ENCODE assay signal across 13 cellular contexts in genomic region chr13:114004416-114005205, GRCh38. TPM values are rescaled to one million over a fixed set of nuclear protein-coding genes. Genes with fewer than 3 reads are reported as not detected.
DNase-seq lines count a peak whose midpoint lies in the region; ATAC-seq and TF ChIP-seq lines count a peak whose summit lies in the region.
"Had no signal": no experiment of that assay in that cellular context is flagged by ENCODE, and none has a peak within 500 bp of the region (broad histone marks: within the 10 kb centered on the region; RNA-seq: fewer than 3 reads in every experiment).

No MANE protein-coding gene starts in this region.

- H3K36me3 Mint-ChIP-seq in T-helper 2 cell treated with Interferon-gamma antibody and Interleukin-4, amounts not matched to agents 5 μg/mL and 100 μg/mL, for 36 hours (ENCODE audit: low read depth) = peaks cover 6% of the 10 kb centered on the region
- peaks cover 32% of the 10 kb centered on the region for H3K36me3 Mint-ChIP-seq in stimulated activated memory B cell treated with anti-CD40 and anti-IgM and Interleukin-4, amounts not matched to agents 10 μg/mL and 1 μg/mL and 100 μg/mL, for 72 hours

- ATAC-seq in right cardiac atrium = peak; percentile 56 to 93
- no peak for ATAC-seq in stimulated activated memory B cell treated with anti-CD40 and anti-IgM and Interleukin-4, amounts not matched to agents 10 μg/mL and 1 μg/mL and 100 μg/mL, for 72 hours

- in situ Hi-C loops in GM13977 (cut with MboI; ENCODE audit: low pct_unique_long_range_greater_than_20kb, low sequenced_read_pairs, unreplicated experiment) = no loop called here

- no peaks in the 10 kb centered on the region for H3K9me3 ChIP-seq in right cardiac atrium (ENCODE audit: control insufficient read depth, low read length)
- no peaks in the 10 kb centered on the region for H3K9me3 ChIP-seq in smooth muscle cell (replicated peaks; ENCODE audit: low read depth)

- H3K4me3 ChIP-seq in right cardiac atrium (ENCODE audit: low read length) (no peak overlapping the region), smooth muscle cell (no peak overlapping the region)

- no peak overlapping the region for H2AFZ ChIP-seq in smooth muscle cell (ENCODE audit: low read depth)

- no peak overlapping the region for H3K4me3 Mint-ChIP-seq in T-helper 2 cell treated with Interferon-gamma antibody and Interleukin-4, amounts not matched to agents 5 μg/mL and 100 μg/mL, for 36 hours
- H3K4me3 Mint-ChIP-seq in stimulated activated memory B cell treated with anti-CD40 and anti-IgM and Interleukin-4, amounts not matched to agents 10 μg/mL and 1 μg/mL and 100 μg/mL, for 72 hours = no peak overlapping the region

- H3K27ac ChIP-seq in angular gyrus (ENCODE audit: low read depth, low read length) (peak overlapping the region; percentile 40), right cardiac atrium (ENCODE audit: low read length) (no peak overlapping the region), smooth muscle cell (ENCODE audit: low read depth) (peak overlapping the region; percentile 24)

- no peak for DNase-seq in T-helper 2 cell treated with Interferon-gamma antibody and Interleukin-4, amounts not matched to agents 5 μg/mL and 100 μg/mL, for 36 hours (ENCODE audit: low spot score)
- DNase-seq in T-helper 2 cell (no peak), right cardiac atrium (peak; percentile 81 to 86 (median 83)), smooth muscle cell (lab: John Stamatoyannopoulos, UW; ENCODE audit: unreplicated experiment) (no peak), glomerular visceral epithelial cell (ENCODE audit: extremely low spot score) (no peak), GM13977 (ENCODE audit: low spot score) (no peak)
- DNase-seq: 8988T; activated CD4-positive, CD25-positive, alpha-beta regulatory T cell treated with anti-CD3 and anti-CD28 coated beads, Interleukin-2, amount 50 U/mL, for 72 hours; DMS53; NCI-H1694; stimulated activated CD4-positive, alpha-beta T cell treated with anti-CD3 and anti-CD28 coated beads, Interleukin-15, amount 100 ng/mL, for 24 hours had no signal

- H3F3A ChIP-seq in smooth muscle cell (ENCODE audit: low read depth) = no peaks in the 10 kb centered on the region

- H3K4me2 ChIP-seq in smooth muscle cell = no peak overlapping the region

- TF ChIP-seq CTCF in smooth muscle cell (IDR thresholded peaks at IDR 0.05; ENCODE audit: borderline replicate concordance, insufficient read depth, poor library complexity, severe bottlenecking) (no peak), GM13977 (IDR thresholded peaks at IDR 0.05; ENCODE audit: extremely low read depth, insufficient read depth, missing control alignments) (no peak)

- no peaks in the 10 kb centered on the region for H4K20me1 ChIP-seq in smooth muscle cell (ENCODE audit: low read depth)

- intact Hi-C loops in right cardiac atrium (cut with DNase I) = no loop called here

- H3K4me1 ChIP-seq in right cardiac atrium (ENCODE audit: control insufficient read depth, insufficient read depth, low read length) = no peaks in the 10 kb centered on the region
- no peaks in the 10 kb centered on the region for H3K4me1 ChIP-seq in smooth muscle cell (ENCODE audit: low read depth)

- H3K27me3 ChIP-seq in right cardiac atrium (ENCODE audit: control insufficient read depth, insufficient read depth) (no peaks in the 10 kb centered on the region), smooth muscle cell (ENCODE audit: low read depth) (no peaks in the 10 kb centered on the region)

- H3K27me3 Mint-ChIP-seq in T-helper 2 cell treated with Interferon-gamma antibody and Interleukin-4, amounts not matched to agents 5 μg/mL and 100 μg/mL, for 36 hours (ENCODE audit: low read depth) = no peaks in the 10 kb centered on the region
- H3K27me3 Mint-ChIP-seq in stimulated activated memory B cell treated with anti-CD40 and anti-IgM and Interleukin-4, amounts not matched to agents 10 μg/mL and 1 μg/mL and 100 μg/mL, for 72 hours = no peaks in the 10 kb centered on the region

- no peaks in the 10 kb centered on the region for H3K4me1 Mint-ChIP-seq in T-helper 2 cell treated with Interferon-gamma antibody and Interleukin-4, amounts not matched to agents 5 μg/mL and 100 μg/mL, for 36 hours (ENCODE audit: low read depth)
- no peaks in the 10 kb centered on the region for H3K4me1 Mint-ChIP-seq in stimulated activated memory B cell treated with anti-CD40 and anti-IgM and Interleukin-4, amounts not matched to agents 10 μg/mL and 1 μg/mL and 100 μg/mL, for 72 hours

- H3K27ac Mint-ChIP-seq in T-helper 2 cell treated with Interferon-gamma antibody and Interleukin-4, amounts not matched to agents 5 μg/mL and 100 μg/mL, for 36 hours = peak overlapping the region; percentile 9
- H3K27ac Mint-ChIP-seq in stimulated activated memory B cell treated with anti-CD40 and anti-IgM and Interleukin-4, amounts not matched to agents 10 μg/mL and 1 μg/mL and 100 μg/mL, for 72 hours = no peak overlapping the region

- no peaks in the 10 kb centered on the region for H3K79me2 ChIP-seq in smooth muscle cell (ENCODE audit: low read depth)

- H3K9ac ChIP-seq in smooth muscle cell (ENCODE audit: low read depth) = no peak overlapping the region

- H3K9me3 Mint-ChIP-seq in T-helper 2 cell treated with Interferon-gamma antibody and Interleukin-4, amounts not matched to agents 5 μg/mL and 100 μg/mL, for 36 hours = no peaks in the 10 kb centered on the region
- H3K9me3 Mint-ChIP-seq in stimulated activated memory B cell treated with anti-CD40 and anti-IgM and Interleukin-4, amounts not matched to agents 10 μg/mL and 1 μg/mL and 100 μg/mL, for 72 hours = no peaks in the 10 kb centered on the region

- no peaks in the 10 kb centered on the region for H3K36me3 ChIP-seq in smooth muscle cell (ENCODE audit: low read depth)

- WGBS in right cardiac atrium = 78% methylated on average over 41 of the region's 41 CpGs
- 78% methylated on average over 41 of the region's 41 CpGs for WGBS in smooth muscle cell (ENCODE audit: low lambda C conversion rate)

RNA-seq across cellular contexts. Expression of gene C13orf46, which starts 30.7 kb away (rescaled TPM):
- under 1 TPM; 0.21 to 0.76 (median 0.38) TPM for total RNA-seq in right cardiac atrium
- polyA plus RNA-seq in right cardiac atrium = 0.20 TPM
- total RNA-seq in smooth muscle cell = 5.8 TPM in 1 of 2 replicates, not detected in the other
- polyA plus RNA-seq in smooth muscle cell = 0.26 and 0.87 TPM in 2 replicates

Comparison
In these comparisons a context has a peak if more than half of its experiments do, and no peak if none do; other contexts are left out.
1. DNase-seq: peak in right cardiac atrium (3 of 3); none in T-helper 2 cell treated with Interferon-gamma antibody and Interleukin-4, amounts not matched to agents 5 μg/mL and 100 μg/mL, for 36 hours (single experiment), T-helper 2 cell (0 of 5), smooth muscle cell (single experiment), glomerular visceral epithelial cell (single experiment) and GM13977 (single experiment).